12 cellular contexts compared by ENCODE assay signal in the genomic region with DNA sequence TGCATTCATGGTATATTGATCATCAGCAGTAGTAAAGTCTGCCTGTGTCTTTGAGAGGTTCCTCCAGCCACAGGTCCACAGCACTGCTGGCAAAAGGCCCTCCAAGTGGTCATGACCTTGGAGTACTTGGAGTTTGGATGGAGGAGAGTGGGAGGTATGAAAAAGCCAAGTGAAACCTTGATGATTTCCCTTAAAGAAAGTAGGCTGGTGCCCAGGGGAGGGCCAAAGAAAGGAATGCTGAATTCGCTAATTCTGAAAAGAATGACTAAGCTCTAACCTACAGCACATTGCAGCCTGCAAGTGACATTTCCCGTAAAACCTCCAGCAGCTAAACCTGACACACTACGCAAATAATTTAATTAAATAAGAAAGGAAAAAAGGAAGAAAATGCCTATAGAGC.
DNase-seq lines count a peak whose midpoint lies in the region; ATAC-seq and TF ChIP-seq lines count a peak whose summit lies in the region.
"Had no signal": no experiment of that assay in that cellular context is flagged by ENCODE, and none has a peak within 500 bp of the region (broad histone marks: within the 10 kb centered on the region; RNA-seq: fewer than 3 reads in every experiment).

No MANE protein-coding gene starts in this region.

- in situ Hi-C loops in GM23248 (cut with MboI), result loop anchor here (5.0 kb wide), 1 partner anchor 333 kb away; no protein-coding TSS in a partner anchor

- no peak overlapping the region for H3K27ac ChIP-seq in GM23248
- H3K27ac ChIP-seq in OCI-LY7 (ENCODE audit: low read depth, low read length, poor library complexity, severe bottlenecking), result no peak overlapping the region

- no peak for ATAC-seq in activated CD8-positive, alpha-beta T cell treated with anti-CD3 and anti-CD28 coated beads, Interleukin-2, amount 10 ng/mL, durations not matched to agents 7 days and 5 days
- ATAC-seq: stimulated activated memory B cell treated with anti-CD40 and anti-IgM and Interleukin-4, amounts not matched to agents 10 μg/mL and 1 μg/mL and 100 μg/mL, for 72 hours had no signal

- peak overlapping the region; percentile 7 for H3K4me2 ChIP-seq in GM23248 (ENCODE audit: unreplicated experiment)
- H3K4me2 ChIP-seq in OCI-LY7 (ENCODE audit: low read length), result no peak overlapping the region

- no peak overlapping the region for H2AFZ ChIP-seq in GM23248
- H2AFZ ChIP-seq in OCI-LY7 (ENCODE audit: low read length), result no peak overlapping the region

- POLR2A ChIA-PET in activated CD8-positive, alpha-beta T cell treated with anti-CD3 and anti-CD28 coated beads, Interleukin-2, amount 10 ng/mL, durations not matched to agents 7 days and 5 days (lab: Charles Lee), result interaction anchor here (0.7 to 3.6 kb wide), 11 partner anchors 10 to 228 kb away, joined by 3 to 34 read pairs (median 7); partner anchors contain the start of gene TAB2
- POLR2A ChIA-PET in OCI-LY7 (lab: Charles Lee), result interaction anchor here (0.6 kb wide), 2 partner anchors 28 to 1029 kb away, joined by 3 to 5 read pairs; no protein-coding TSS in a partner anchor

- H3K27ac Mint-ChIP-seq in activated CD8-positive, alpha-beta T cell treated with anti-CD3 and anti-CD28 coated beads, Interleukin-2, amount 10 ng/mL, durations not matched to agents 7 days and 5 days, result peak overlapping the region; percentile 89
- H3K27ac Mint-ChIP-seq: CD14-positive monocyte; stimulated activated memory B cell treated with anti-CD40 and anti-IgM and Interleukin-4, amounts not matched to agents 10 μg/mL and 1 μg/mL and 100 μg/mL, for 72 hours had no signal

- peaks cover 79% of the 10 kb centered on the region for H3K4me1 Mint-ChIP-seq in activated CD8-positive, alpha-beta T cell treated with anti-CD3 and anti-CD28 coated beads, Interleukin-2, amount 10 ng/mL, durations not matched to agents 7 days and 5 days (ENCODE audit: low read depth)

- no peak overlapping the region for H3K4me3 ChIP-seq in GM23248
- no peak overlapping the region for H3K4me3 ChIP-seq in fibroblast of pulmonary artery (replicated peaks; ENCODE audit: low read depth, low read length)
- no peak overlapping the region for H3K4me3 ChIP-seq in OCI-LY7 (ENCODE audit: low read depth, low read length, poor library complexity, severe bottlenecking)

- WGBS in GM23248 (ENCODE audit: low coverage in 1 of 2, low lambda C conversion rate in 2 of 2, missing lambda C conversion rate in 2 of 2), 2 experiments, result 69 to 72% methylated on average over 3 of the region's 3 CpGs

- DNase-seq in A172 (ENCODE audit: low spot score) (peak; percentile 35), GM23248 (peak; percentile 27), fibroblast of pulmonary artery (ENCODE audit: low read depth) (peak; percentile 20), NCI-H187 (lab: John Stamatoyannopoulos, UW) (no peak), OCI-LY7 (ENCODE audit: low spot score) (no peak), head of caudate nucleus (no peak), NCI-H82 (lab: John Stamatoyannopoulos, UW) (no peak)
- no peak for DNase-seq in activated CD8-positive, alpha-beta T cell treated with anti-CD3 and anti-CD28 coated beads, Interleukin-2, amount 10 ng/mL, durations not matched to agents 7 days and 5 days
- DNase-seq: activated gamma-delta T cell treated with Interleukin-2 at 50 U/mL for 16 hours, NCI-H1105 treated with DMSO at 0.1 percent for 48 hours had no signal

- no peaks in the 10 kb centered on the region for H3K27me3 Mint-ChIP-seq in activated CD8-positive, alpha-beta T cell treated with anti-CD3 and anti-CD28 coated beads, Interleukin-2, amount 10 ng/mL, durations not matched to agents 7 days and 5 days (ENCODE audit: low read depth)
- H3K27me3 Mint-ChIP-seq: stimulated activated memory B cell treated with anti-CD40 and anti-IgM and Interleukin-4, amounts not matched to agents 10 μg/mL and 1 μg/mL and 100 μg/mL, for 72 hours had no signal

- H3K79me2 ChIP-seq in GM23248 (ENCODE audit: insufficient read depth) (no peaks in the 10 kb centered on the region), OCI-LY7 (ENCODE audit: insufficient read depth, low read depth, low read length) (no peaks in the 10 kb centered on the region)

- H3K9me2 ChIP-seq in GM23248 (ENCODE audit: insufficient read depth) (no peaks in the 10 kb centered on the region), OCI-LY7 (ENCODE audit: insufficient read depth, low read length) (no peaks in the 10 kb centered on the region)

- BruUV-seq in OCI-LY7 (replicated peaks; lab: Mats Ljungman, UMichigan), result no TSS peak

- H3K9me3 ChIP-seq in GM23248 (ENCODE audit: low read depth) (no peaks in the 10 kb centered on the region), OCI-LY7 (ENCODE audit: low read length) (peaks cover 17% of the 10 kb centered on the region; the same call in 1 of the 2 replicates)

- peak overlapping the region; percentile 54 for H3K4me3 Mint-ChIP-seq in activated CD8-positive, alpha-beta T cell treated with anti-CD3 and anti-CD28 coated beads, Interleukin-2, amount 10 ng/mL, durations not matched to agents 7 days and 5 days
- H3K4me3 Mint-ChIP-seq: stimulated activated memory B cell treated with anti-CD40 and anti-IgM and Interleukin-4, amounts not matched to agents 10 μg/mL and 1 μg/mL and 100 μg/mL, for 72 hours had no signal

- H3K9me3 Mint-ChIP-seq in activated CD8-positive, alpha-beta T cell treated with anti-CD3 and anti-CD28 coated beads, Interleukin-2, amount 10 ng/mL, durations not matched to agents 7 days and 5 days (ENCODE audit: insufficient read depth), result peaks cover 16% of the 10 kb centered on the region

- H3K9ac ChIP-seq in GM23248, result no peak overlapping the region

- CTCF ChIA-PET in activated CD8-positive, alpha-beta T cell treated with anti-CD3 and anti-CD28 coated beads, Interleukin-2, amount 10 ng/mL, durations not matched to agents 7 days and 5 days (lab: Charles Lee), result interaction anchor here (0.7 to 5.2 kb wide), 15 partner anchors 9 to 338 kb away, joined by 3 to 27 read pairs (median 3); no protein-coding TSS in a partner anchor
- CTCF ChIA-PET in OCI-LY7 (lab: Charles Lee; ENCODE audit: unreplicated experiment), result no interaction called here

- H3K36me3 Mint-ChIP-seq in activated CD8-positive, alpha-beta T cell treated with anti-CD3 and anti-CD28 coated beads, Interleukin-2, amount 10 ng/mL, durations not matched to agents 7 days and 5 days (ENCODE audit: low read depth), result peaks cover 46% of the 10 kb centered on the region
- H3K36me3 Mint-ChIP-seq: stimulated activated memory B cell treated with anti-CD40 and anti-IgM and Interleukin-4, amounts not matched to agents 10 μg/mL and 1 μg/mL and 100 μg/mL, for 72 hours had no signal

- intact Hi-C loops in OCI-LY7 (cut with micrococcal nuclease; ENCODE audit: unreplicated experiment) (no loop called here), head of caudate nucleus (cut with DNase I) (no loop called here)

- H3K4me1 ChIP-seq in GM23248 (ENCODE audit: insufficient read depth), result peaks cover 23% of the 10 kb centered on the region
- H3K4me1 ChIP-seq in OCI-LY7 (ENCODE audit: insufficient read depth, low read length, poor library complexity, severe bottlenecking), result peaks cover 18% of the 10 kb centered on the region

- TF ChIP-seq CTCF in fibroblast of pulmonary artery (IDR thresholded peaks at IDR 0.05; ENCODE audit: low read length, missing control alignments), result no peak
- no peak for TF ChIP-seq CTCF in OCI-LY7 (conservative IDR thresholded peaks at IDR 0.05; ENCODE audit: low read length)

- H4K20me1 ChIP-seq in GM23248 (ENCODE audit: insufficient read depth) (no peaks in the 10 kb centered on the region), OCI-LY7 (ENCODE audit: insufficient read depth, low read length) (no peaks in the 10 kb centered on the region)

- no peaks in the 10 kb centered on the region for H3K27me3 ChIP-seq in GM23248 (replicated peaks; ENCODE audit: insufficient read depth)

- H3F3A ChIP-seq in GM23248 (ENCODE audit: insufficient read depth), result peaks cover 9% of the 10 kb centered on the region; the same call in 1 of the 2 replicates

- H3K36me3 ChIP-seq in GM23248 (ENCODE audit: low read depth) (no peaks in the 10 kb centered on the region), OCI-LY7 (ENCODE audit: insufficient read depth, low read length) (no peaks in the 10 kb centered on the region)

Comparison
In these comparisons a context has a peak if more than half of its experiments do, and no peak if none do; other contexts are left out.
1. DNase-seq: peak in A172 (single experiment), GM23248 (single experiment) and fibroblast of pulmonary artery (single experiment); none in activated CD8-positive, alpha-beta T cell treated with anti-CD3 and anti-CD28 coated beads, Interleukin-2, amount 10 ng/mL, durations not matched to agents 7 days and 5 days (single experiment), NCI-H187 (0 of 2), OCI-LY7 (single experiment), head of caudate nucleus (0 of 42) and NCI-H82 (single experiment).